21 cellular contexts compared by ENCODE assay signal in genomic region chr5:128228506-128228905, GRCh38.
A peak's percentile ranks its signal among the peaks of the same experiment; 100 is the strongest.
DNase-seq lines count a peak whose midpoint lies in the region; ATAC-seq and TF ChIP-seq lines count a peak whose summit lies in the region.
"Had no signal": no experiment of that assay in that cellular context is flagged by ENCODE, and none has a peak within 500 bp of the region (broad histone marks: within the 10 kb centered on the region; RNA-seq: fewer than 3 reads in every experiment).

No MANE protein-coding gene starts in this region.

- H3K4me3 Mint-ChIP-seq in T-helper 2 cell treated with Interferon-gamma antibody and Interleukin-4, amounts not matched to agents 5 μg/mL and 100 μg/mL, for 36 hours, result no peak overlapping the region
- H3K4me3 Mint-ChIP-seq: endodermal cell; H9; naive thymus-derived CD8-positive, alpha-beta T cell; stimulated activated naive B cell treated with anti-CD40 and anti-IgM and Interleukin-4, amounts not matched to agents 10 μg/mL and 1 μg/mL and 100 μg/mL, for 72 hours had no signal

- no peak for DNase-seq in Right ventricle myocardium superior
- DNase-seq in right atrium auricular region (ENCODE audit: low spot score), result no peak
- peak; percentile 57 to 68 for DNase-seq in cardiac fibroblast (ENCODE audit: low read depth in 2 of 2)
- DNase-seq in kidney epithelial cell (ENCODE audit: low read depth), result peak; percentile 38
- no peak for DNase-seq in GM19240 (ENCODE audit: insufficient read length, low spot score)
- DNase-seq in GM19238 (ENCODE audit: insufficient read length, low spot score), result no peak
- no peak for DNase-seq in T-helper 2 cell treated with Interferon-gamma antibody and Interleukin-4, amounts not matched to agents 5 μg/mL and 100 μg/mL, for 36 hours (ENCODE audit: low spot score)
- DNase-seq: activated naive CD4-positive, alpha-beta T cell treated with anti-CD3 and anti-CD28 coated beads, Interleukin-2, amount 50 U/mL, for 16 hours; central memory CD4-positive, alpha-beta T cell; COR-L47; endodermal cell; H9; naive thymus-derived CD8-positive, alpha-beta T cell; NCI-H1436 treated with DMSO at 0.1 percent for 48 hours; NCI-H510A treated with DMSO at 0.1 percent for 48 hours; sigmoid colon; stimulated activated naive B cell treated with anti-CD40 and anti-IgM and Interleukin-4, amounts not matched to agents 10 μg/mL and 1 μg/mL and 100 μg/mL, for 72 hours; upper lobe of right lung had no signal

- intact Hi-C loops in Right ventricle myocardium superior (cut with DNase I), result no loop called here

- H3K27me3 Mint-ChIP-seq in T-helper 2 cell treated with Interferon-gamma antibody and Interleukin-4, amounts not matched to agents 5 μg/mL and 100 μg/mL, for 36 hours (ENCODE audit: low read depth), result no peaks in the 10 kb centered on the region

- H3K9me3 ChIP-seq in right atrium auricular region, result no peaks in the 10 kb centered on the region
- H3K9me3 ChIP-seq: sigmoid colon, upper lobe of right lung had no signal

- H3K36me3 Mint-ChIP-seq in T-helper 2 cell treated with Interferon-gamma antibody and Interleukin-4, amounts not matched to agents 5 μg/mL and 100 μg/mL, for 36 hours (ENCODE audit: low read depth), result no peaks in the 10 kb centered on the region
- H3K36me3 Mint-ChIP-seq: naive thymus-derived CD8-positive, alpha-beta T cell; stimulated activated naive B cell treated with anti-CD40 and anti-IgM and Interleukin-4, amounts not matched to agents 10 μg/mL and 1 μg/mL and 100 μg/mL, for 72 hours had no signal

- no peak overlapping the region for H3K27ac ChIP-seq in right atrium auricular region
- H3K27ac ChIP-seq: sigmoid colon, upper lobe of right lung had no signal

- peak; percentile 78 for ATAC-seq in Right ventricle myocardium superior (ENCODE audit: poor library complexity)
- no peak for ATAC-seq in GM21619 (IDR thresholded peaks at IDR 0.05; ENCODE audit: unreplicated experiment)
- ATAC-seq: K562; naive thymus-derived CD8-positive, alpha-beta T cell; Panc1; upper lobe of right lung had no signal

- H3K27ac Mint-ChIP-seq in T-helper 2 cell treated with Interferon-gamma antibody and Interleukin-4, amounts not matched to agents 5 μg/mL and 100 μg/mL, for 36 hours, result no peak overlapping the region
- H3K27ac Mint-ChIP-seq: endodermal cell; H9; naive thymus-derived CD8-positive, alpha-beta T cell; stimulated activated naive B cell treated with anti-CD40 and anti-IgM and Interleukin-4, amounts not matched to agents 10 μg/mL and 1 μg/mL and 100 μg/mL, for 72 hours had no signal

- H3K4me1 ChIP-seq in right atrium auricular region, result no peaks in the 10 kb centered on the region
- H3K4me1 ChIP-seq: upper lobe of right lung had no signal

- TF ChIP-seq CTCF in right atrium auricular region (IDR thresholded peaks at IDR 0.05) (no peak), cardiac fibroblast (IDR thresholded peaks at IDR 0.05; ENCODE audit: low read depth, low read length) (no peak), kidney epithelial cell (IDR thresholded peaks at IDR 0.05; ENCODE audit: insufficient read depth, low read length, poor library complexity, severe bottlenecking) (no peak)

- no peak overlapping the region for H3K4me3 ChIP-seq in right atrium auricular region
- no peak overlapping the region for H3K4me3 ChIP-seq in cardiac fibroblast (replicated peaks in 1 of 2; ENCODE audit: low read depth in 2 of 2, low read length in 2 of 2)
- H3K4me3 ChIP-seq in kidney epithelial cell (ENCODE audit: low read depth, low read length), result no peak overlapping the region
- H3K4me3 ChIP-seq: K562, sigmoid colon, upper lobe of right lung had no signal

- H3K27me3 ChIP-seq in right atrium auricular region (no peaks in the 10 kb centered on the region), kidney epithelial cell (ENCODE audit: control insufficient read depth, insufficient read depth, low read length) (no peaks in the 10 kb centered on the region)
- H3K27me3 ChIP-seq: sigmoid colon, upper lobe of right lung had no signal

- H3K36me3 ChIP-seq in right atrium auricular region (no peaks in the 10 kb centered on the region), kidney epithelial cell (ENCODE audit: control insufficient read depth, insufficient read depth, low read length) (no peaks in the 10 kb centered on the region)
- H3K36me3 ChIP-seq: sigmoid colon, upper lobe of right lung had no signal

- H3K4me1 Mint-ChIP-seq in T-helper 2 cell treated with Interferon-gamma antibody and Interleukin-4, amounts not matched to agents 5 μg/mL and 100 μg/mL, for 36 hours (ENCODE audit: low read depth), result peaks cover 2% of the 10 kb centered on the region
- H3K4me1 Mint-ChIP-seq: endodermal cell; naive thymus-derived CD8-positive, alpha-beta T cell; stimulated activated naive B cell treated with anti-CD40 and anti-IgM and Interleukin-4, amounts not matched to agents 10 μg/mL and 1 μg/mL and 100 μg/mL, for 72 hours had no signal

- no peaks in the 10 kb centered on the region for H3K9me3 Mint-ChIP-seq in T-helper 2 cell treated with Interferon-gamma antibody and Interleukin-4, amounts not matched to agents 5 μg/mL and 100 μg/mL, for 36 hours
- H3K9me3 Mint-ChIP-seq: endodermal cell; H9; naive thymus-derived CD8-positive, alpha-beta T cell had no signal

Comparison
In these comparisons a context has a peak if more than half of its experiments do, and no peak if none do; other contexts are left out.
1. DNase-seq: peak in cardiac fibroblast (2 of 2) and kidney epithelial cell (single experiment); none in Right ventricle myocardium superior (single experiment), right atrium auricular region (single experiment), GM19240 (single experiment), GM19238 (single experiment) and T-helper 2 cell treated with Interferon-gamma antibody and Interleukin-4, amounts not matched to agents 5 μg/mL and 100 μg/mL, for 36 hours (single experiment).